In the genomic region with DNA sequence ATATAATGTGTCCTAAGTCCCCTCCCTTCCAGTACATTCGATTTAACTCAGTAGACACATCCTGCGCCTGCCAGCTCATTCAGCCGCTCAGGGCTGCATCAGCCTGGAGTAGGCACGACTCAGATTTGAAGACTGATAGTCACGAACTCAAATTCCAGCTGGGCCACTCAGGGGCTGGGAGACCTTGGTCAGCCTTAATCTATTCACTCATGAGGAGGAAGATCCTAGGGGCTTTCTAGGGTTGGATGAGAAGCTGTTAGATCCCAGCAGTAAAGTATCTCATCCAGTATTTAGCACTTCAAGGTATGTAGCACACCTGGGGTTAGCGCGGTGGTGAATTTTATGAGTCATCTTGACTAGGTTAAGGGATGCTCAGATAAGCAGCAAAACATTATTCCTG, we compare ENCODE assay signal across 21 cellular contexts.
DNase-seq lines count a peak whose midpoint lies in the region; ATAC-seq, FAIRE-seq and TF ChIP-seq lines count a peak whose summit lies in the region.
"Had no signal": no experiment of that assay in that cellular context is flagged by ENCODE, and none has a peak within 500 bp of the region (broad histone marks: within the 10 kb centered on the region; RNA-seq: fewer than 3 reads in every experiment).

No MANE protein-coding gene starts in this region.

- H3K9me3 Mint-ChIP-seq in activated CD8-positive, alpha-beta T cell treated with anti-CD3 and anti-CD28 coated beads for 36 hours, result no peaks in the 10 kb centered on the region
- H3K9me3 Mint-ChIP-seq in activated CD8-positive, alpha-beta T cell treated with anti-CD3 and anti-CD28 coated beads, Interleukin-2, amount 10 ng/mL, durations not matched to agents 7 days and 5 days (ENCODE audit: insufficient read depth), result no peaks in the 10 kb centered on the region
- H3K9me3 Mint-ChIP-seq: natural killer cell had no signal

- peaks cover 8% of the 10 kb centered on the region for H3K27me3 ChIP-seq in bronchial epithelial cell (ENCODE audit: control insufficient read depth, insufficient read depth, low read length)

- no peak overlapping the region for H3K27ac Mint-ChIP-seq in activated CD8-positive, alpha-beta T cell treated with anti-CD3 and anti-CD28 coated beads for 36 hours
- H3K27ac Mint-ChIP-seq in activated CD8-positive, alpha-beta T cell treated with anti-CD3 and anti-CD28 coated beads, Interleukin-2, amount 10 ng/mL, durations not matched to agents 7 days and 5 days, result no peak overlapping the region
- H3K27ac Mint-ChIP-seq: natural killer cell had no signal

- no peaks in the 10 kb centered on the region for H3K36me3 ChIP-seq in bronchial epithelial cell (ENCODE audit: control insufficient read depth, insufficient read depth, low read length)
- H3K36me3 ChIP-seq: spleen, upper lobe of right lung had no signal

- FAIRE-seq in bronchial epithelial cell (lab: Jason Lieb, UNC), result no peak
- FAIRE-seq: A549, HepG2 had no signal

- H3K4me1 Mint-ChIP-seq in activated CD8-positive, alpha-beta T cell treated with anti-CD3 and anti-CD28 coated beads for 36 hours (ENCODE audit: low read depth), result peaks cover 19% of the 10 kb centered on the region
- H3K4me1 Mint-ChIP-seq in activated CD8-positive, alpha-beta T cell treated with anti-CD3 and anti-CD28 coated beads, Interleukin-2, amount 10 ng/mL, durations not matched to agents 7 days and 5 days (ENCODE audit: low read depth), result peaks cover 41% of the 10 kb centered on the region

- peaks cover 32% of the 10 kb centered on the region for H3K27me3 Mint-ChIP-seq in activated CD8-positive, alpha-beta T cell treated with anti-CD3 and anti-CD28 coated beads for 36 hours
- peaks cover 41% of the 10 kb centered on the region for H3K27me3 Mint-ChIP-seq in activated CD8-positive, alpha-beta T cell treated with anti-CD3 and anti-CD28 coated beads, Interleukin-2, amount 10 ng/mL, durations not matched to agents 7 days and 5 days (ENCODE audit: low read depth)

- H3K4me3 Mint-ChIP-seq in activated CD8-positive, alpha-beta T cell treated with anti-CD3 and anti-CD28 coated beads for 36 hours, result no peak overlapping the region
- H3K4me3 Mint-ChIP-seq in activated CD8-positive, alpha-beta T cell treated with anti-CD3 and anti-CD28 coated beads, Interleukin-2, amount 10 ng/mL, durations not matched to agents 7 days and 5 days, result no peak overlapping the region
- H3K4me3 Mint-ChIP-seq: CD4-positive, alpha-beta memory T cell; natural killer cell had no signal

- H3K4me3 ChIP-seq in bronchial epithelial cell (ENCODE audit: low read depth, low read length), result no peak overlapping the region
- H3K4me3 ChIP-seq: A549, psoas muscle, spleen, upper lobe of right lung had no signal

- peak; percentile 25 for DNase-seq in activated CD8-positive, alpha-beta T cell treated with anti-CD3 and anti-CD28 coated beads for 36 hours
- DNase-seq in activated CD8-positive, alpha-beta T cell treated with anti-CD3 and anti-CD28 coated beads, Interleukin-2, amount 10 ng/mL, durations not matched to agents 7 days and 5 days, result no peak
- peak; percentile 69 for DNase-seq in M059J (ENCODE audit: low read depth)
- peak; percentile 50 for DNase-seq in bronchial epithelial cell (ENCODE audit: low read depth)
- DNase-seq in renal cortical epithelial cell (ENCODE audit: low read depth), result peak; percentile 36
- no peak for DNase-seq in medulla oblongata (ENCODE audit: extremely low spot score)
- no peak for DNase-seq in Right ventricle myocardium inferior (ENCODE audit: missing footprints)
- no peak for DNase-seq in NCI-H187 treated with DMSO at 0.1 percent for 48 hours (lab: John Stamatoyannopoulos, UW)
- DNase-seq: activated gamma-delta T cell; aorta; CD4-positive, alpha-beta memory T cell; natural killer cell; NCI-H2029 treated with DMSO at 0.1 percent for 48 hours; NCI-H526; OCI-M1; psoas muscle; spleen; stimulated activated naive CD4-positive, alpha-beta T cell; upper lobe of right lung had no signal

- TF ChIP-seq CTCF in activated CD8-positive, alpha-beta T cell treated with anti-CD3 and anti-CD28 coated beads for 36 hours (IDR thresholded peaks at IDR 0.05), result no peak
- TF ChIP-seq CTCF in bronchial epithelial cell (IDR thresholded peaks at IDR 0.05; ENCODE audit: insufficient read depth, low read length, severe bottlenecking), result no peak

- POLR2A ChIA-PET in activated CD8-positive, alpha-beta T cell treated with anti-CD3 and anti-CD28 coated beads for 36 hours (lab: Charles Lee), result interaction anchor here (1.0 kb wide), 1 partner anchor 15 kb away, joined by 4 read pairs; no protein-coding TSS in a partner anchor
- POLR2A ChIA-PET in activated CD8-positive, alpha-beta T cell treated with anti-CD3 and anti-CD28 coated beads, Interleukin-2, amount 10 ng/mL, durations not matched to agents 7 days and 5 days (lab: Charles Lee), result no interaction called here

- ATAC-seq in activated CD8-positive, alpha-beta T cell treated with anti-CD3 and anti-CD28 coated beads for 36 hours, result no peak
- no peak for ATAC-seq in activated CD8-positive, alpha-beta T cell treated with anti-CD3 and anti-CD28 coated beads, Interleukin-2, amount 10 ng/mL, durations not matched to agents 7 days and 5 days
- no peak for ATAC-seq in Right ventricle myocardium inferior
- ATAC-seq: HepG2, natural killer cell, psoas muscle, upper lobe of right lung had no signal

- intact Hi-C loops in activated CD8-positive, alpha-beta T cell treated with anti-CD3 and anti-CD28 coated beads for 36 hours (cut with micrococcal nuclease), result no loop called here
- intact Hi-C loops in Right ventricle myocardium inferior (cut with DNase I), result no loop called here

- no peaks in the 10 kb centered on the region for H3K36me3 Mint-ChIP-seq in activated CD8-positive, alpha-beta T cell treated with anti-CD3 and anti-CD28 coated beads for 36 hours (ENCODE audit: low read depth)
- H3K36me3 Mint-ChIP-seq in activated CD8-positive, alpha-beta T cell treated with anti-CD3 and anti-CD28 coated beads, Interleukin-2, amount 10 ng/mL, durations not matched to agents 7 days and 5 days (ENCODE audit: low read depth), result no peaks in the 10 kb centered on the region
- H3K36me3 Mint-ChIP-seq: CD4-positive, alpha-beta memory T cell; natural killer cell had no signal

- CTCF ChIA-PET in activated CD8-positive, alpha-beta T cell treated with anti-CD3 and anti-CD28 coated beads for 36 hours (lab: Charles Lee), result no interaction called here
- CTCF ChIA-PET in activated CD8-positive, alpha-beta T cell treated with anti-CD3 and anti-CD28 coated beads, Interleukin-2, amount 10 ng/mL, durations not matched to agents 7 days and 5 days (lab: Charles Lee), result no interaction called here

Comparison
In these comparisons a context has a peak if more than half of its experiments do, and no peak if none do; other contexts are left out.
1. DNase-seq: peak in activated CD8-positive, alpha-beta T cell treated with anti-CD3 and anti-CD28 coated beads for 36 hours (single experiment), M059J (single experiment), bronchial epithelial cell (single experiment) and renal cortical epithelial cell (single experiment); none in activated CD8-positive, alpha-beta T cell treated with anti-CD3 and anti-CD28 coated beads, Interleukin-2, amount 10 ng/mL, durations not matched to agents 7 days and 5 days (single experiment), medulla oblongata (single experiment), Right ventricle myocardium inferior (single experiment) and NCI-H187 treated with DMSO at 0.1 percent for 48 hours (single experiment).